In genomic region chr15:101948485-101949010, GRCh38 we compare ENCODE assay signal across 7 cellular contexts.
A peak's percentile ranks its signal among the peaks of the same experiment; 100 is the strongest.
DNase-seq lines count a peak whose midpoint lies in the region; ATAC-seq, FAIRE-seq and TF ChIP-seq lines count a peak whose summit lies in the region.
"Not testable (repeated sequence)": the region's sequence is repeated elsewhere in the genome, so short reads cannot be mapped to it uniquely, and the experiment has no call there.

No MANE protein-coding gene starts in this region.

- not testable (repeated sequence) for H3K4me2 ChIP-seq in IMR-90 (ENCODE audit: low read depth, low read length); K562 (ENCODE audit: insufficient read depth, low read length)

- H3K4me1 ChIP-seq in IMR-90 (ENCODE audit: control insufficient read depth, insufficient read depth, low read length); K562 (replicated peaks in 1 of 2; ENCODE audit: control insufficient read depth in 2 of 2, insufficient read depth in 2 of 2, low read length in 2 of 2); lower lobe of right lung; small intestine (ENCODE audit: control insufficient read depth in 2 of 2, insufficient read depth in 1 of 2, low read depth in 1 of 2, low read length in 1 of 2); upper lobe of right lung: not testable (repeated sequence)

- H3K4ac ChIP-seq in IMR-90 (ENCODE audit: low read depth, low read length): not testable (repeated sequence)

- not testable (repeated sequence) for H3K36me3 ChIP-seq in IMR-90 (ENCODE audit: control insufficient read depth, insufficient read depth, low read length); K562 (ENCODE audit: control insufficient read depth, insufficient read depth, low read length); lower lobe of right lung; small intestine (ENCODE audit: control insufficient read depth in 2 of 2, insufficient read depth in 2 of 2, low read length in 2 of 2); upper lobe of right lung

- H3K79me2 ChIP-seq in K562 (ENCODE audit: control insufficient read depth, insufficient read depth, low read length): not testable (repeated sequence)

- H2BK120ac ChIP-seq in IMR-90 (ENCODE audit: low read depth, low read length): not testable (repeated sequence)

- not testable (repeated sequence) for H3K27ac ChIP-seq in IMR-90 (ENCODE audit: insufficient read depth, low read length); K562 (ENCODE audit: extremely low read depth, low read depth, low read length); lower lobe of right lung; small intestine (ENCODE audit: low read depth in 1 of 2, low read length in 1 of 2); upper lobe of right lung

- not testable (repeated sequence) for H4K5ac ChIP-seq in IMR-90 (ENCODE audit: low read depth, low read length)

- not testable (repeated sequence) for H3K4me3 ChIP-seq in IMR-90 (ENCODE audit: insufficient read depth, low read depth, low read length); K562; lower lobe of right lung; small intestine (ENCODE audit: low read depth in 1 of 2, low read length in 2 of 2); upper lobe of right lung

- H3K9ac ChIP-seq in IMR-90 (ENCODE audit: low read depth, low read length); K562 (ENCODE audit: insufficient read depth in 1 of 2, low read depth in 2 of 2, low read length in 2 of 2): not testable (repeated sequence)

- not testable (repeated sequence) for H2AK5ac ChIP-seq in IMR-90 (ENCODE audit: low read depth, low read length)

- TF ChIP-seq EP300 in K562 (IDR thresholded peaks at IDR 0.05; ENCODE audit: low read length): not testable (repeated sequence)

- H3K9me3 ChIP-seq in IMR-90 (ENCODE audit: control insufficient read depth, insufficient read depth, low read length); K562 (replicated peaks; ENCODE audit: control insufficient read depth, insufficient read depth, low read depth, low read length); lower lobe of right lung; small intestine (ENCODE audit: control insufficient read depth, low read depth); upper lobe of right lung: not testable (repeated sequence)

- H3K14ac ChIP-seq in IMR-90 (replicated peaks; ENCODE audit: low read depth, low read length): not testable (repeated sequence)

- CTCF ChIA-PET in IMR-90 (lab: Yijun Ruan, JAX); K562 (lab: Yijun Ruan, JAX; ENCODE audit: low intra/inter-chr PET ratio): not testable (repeated sequence)

- BruUV-seq in IMR-90 (replicated peaks; lab: Mats Ljungman, UMichigan); K562 (replicated peaks; lab: Mats Ljungman, UMichigan): not testable (repeated sequence)

- H3K18ac ChIP-seq in IMR-90 (ENCODE audit: low read depth, low read length): not testable (repeated sequence)

- not testable (repeated sequence) for TF ChIP-seq CTCF in IMR-90 (conservative IDR thresholded peaks at IDR 0.05; ENCODE audit: low read depth, low read length); K562 (IDR thresholded peaks at IDR 0.05 in 2 of 3, conservative IDR thresholded peaks at IDR 0.05 in 1 of 3; ENCODE audit: insufficient read depth in 2 of 3, low read depth in 1 of 3, low read length in 3 of 3); lower lobe of right lung (IDR thresholded peaks at IDR 0.05); upper lobe of right lung (IDR thresholded peaks at IDR 0.05)

- FAIRE-seq in K562 (lab: Jason Lieb, UNC): not testable (repeated sequence)
- peak; percentile 62 for FAIRE-seq in small intestine (lab: Jason Lieb, UNC)

- not testable (repeated sequence) for H3K79me1 ChIP-seq in IMR-90 (ENCODE audit: low read depth in 1 of 2, low read length in 2 of 2)

- not testable (repeated sequence) for DNase-seq in IMR-90; K562 (ENCODE audit: extremely low read depth in 1 of 4, low spot score in 3 of 4); left colon; lower lobe of right lung; small intestine; upper lobe of right lung

- H3K9me1 ChIP-seq in IMR-90 (ENCODE audit: insufficient read depth, low read length); K562 (ENCODE audit: control insufficient read depth, insufficient read depth, low read length): not testable (repeated sequence)

- in situ Hi-C loops in IMR-90 (cut with MboI; ENCODE audit: low sequenced_read_pairs); K562 (cut with MboI): not testable (repeated sequence)

- H3K27me3 ChIP-seq in IMR-90 (ENCODE audit: control insufficient read depth, insufficient read depth, low read length); K562 (ENCODE audit: control insufficient read depth in 2 of 2, insufficient read depth in 2 of 2, low read length in 2 of 2); lower lobe of right lung (ENCODE audit: low read depth); small intestine (ENCODE audit: control insufficient read depth in 2 of 2, insufficient read depth in 2 of 2, low read length in 2 of 2); upper lobe of right lung: not testable (repeated sequence)

- no CpG with 5 or more reads among the region's 2 CpGs for WGBS in IMR-90 (ENCODE audit: extremely low coverage in 2 of 2, insufficient read length in 1 of 2), 2 experiments
- 14% methylated on average over 1 of the region's 2 CpGs for WGBS in K562 (ENCODE audit: insufficient coverage, low coverage, missing lambda C conversion rate)
- WGBS in small intestine, 3 donors: 50 to 75% (median 71%) methylated on average over 1 of the region's 2 CpGs

- H2BK5ac ChIP-seq in IMR-90 (ENCODE audit: low read depth, low read length, poor library complexity, severe bottlenecking): not testable (repeated sequence)

- H4K8ac ChIP-seq in IMR-90 (ENCODE audit: low read depth in 2 of 2, low read length in 2 of 2): not testable (repeated sequence)

- not testable (repeated sequence) for TF ChIP-seq RAD21 in IMR-90 (IDR thresholded peaks at IDR 0.05; ENCODE audit: low read length); K562 (CRISPR knock-in tag; conservative IDR thresholded peaks at IDR 0.05 in 1 of 2, IDR thresholded peaks at IDR 0.05 in 1 of 2)

- not testable (repeated sequence) for H2BK15ac ChIP-seq in IMR-90 (ENCODE audit: low read depth, low read length)

- not testable (repeated sequence) for H4K91ac ChIP-seq in IMR-90 (ENCODE audit: insufficient read depth, low read depth, low read length)

- H4K20me1 ChIP-seq in IMR-90 (ENCODE audit: insufficient read depth, low read length); K562 (replicated peaks; ENCODE audit: control insufficient read depth, insufficient read depth, low read length): not testable (repeated sequence)

- not testable (repeated sequence) for H2AFZ ChIP-seq in IMR-90 (replicated peaks; ENCODE audit: low read length, poor library complexity)
- 0 out of 2 replicates have a peak overlapping the region, but pooled peaks have one; percentile 11 for H2AFZ ChIP-seq in K562 (ENCODE audit: low read depth, low read length)

- dilution Hi-C loops in IMR-90 (cut with HindIII; ENCODE audit: low sequenced_read_pairs, unreplicated experiment): not testable (repeated sequence)

- POLR2A ChIA-PET in IMR-90 (lab: Charles Lee; ENCODE audit: unreplicated experiment); K562 (lab: Yijun Ruan, JAX): not testable (repeated sequence)

- H3K23ac ChIP-seq in IMR-90 (ENCODE audit: low read depth, low read length): not testable (repeated sequence)

- H2BK20ac ChIP-seq in IMR-90 (ENCODE audit: low read depth, low read length): not testable (repeated sequence)

- intact Hi-C loops in IMR-90 (cut with micrococcal nuclease); K562 (cut with micrococcal nuclease); left colon (cut with DNase I, micrococcal nuclease); lower lobe of right lung (cut with DNase I); upper lobe of right lung (cut with DNase I): not testable (repeated sequence)

- TF ChIP-seq POLR2A in IMR-90 (IDR thresholded peaks at IDR 0.05; ENCODE audit: low read depth, low read length); K562 (conservative IDR thresholded peaks at IDR 0.05): not testable (repeated sequence)

- H2AK9ac ChIP-seq in IMR-90 (replicated peaks; ENCODE audit: low read depth, low read length, poor library complexity): not testable (repeated sequence)

- H3K56ac ChIP-seq in IMR-90 (ENCODE audit: extremely low read depth, insufficient read depth, low read length): not testable (repeated sequence)

- ATAC-seq in IMR-90 (ENCODE audit: low read depth) (peak; percentile 73), K562 (peak; percentile 58), esophagus mucosa (peak; percentile 55), left colon (peak; percentile 8), lower lobe of right lung (peak; percentile 94 to 97), upper lobe of right lung (peak; percentile 91)

Comparison
In these comparisons a context has a peak if more than half of its experiments do, and no peak if none do; other contexts are left out.
1. ATAC-seq: peak in every context shown above with its lines; median percentile 96 in lower lobe of right lung; 91 in upper lobe of right lung; 73 in IMR-90; 58 in K562; 55 in esophagus mucosa; 8 in left colon.